Comparison of ENCODE assay signal across 13 cellular contexts in genomic region chr21:44739316-44739715, GRCh38. TPM values are rescaled to one million over a fixed set of nuclear protein-coding genes. Genes with fewer than 3 reads are reported as not detected.
DNase-seq lines count a peak whose midpoint lies in the region; ATAC-seq and TF ChIP-seq lines count a peak whose summit lies in the region.
"Had no signal": no experiment of that assay in that cellular context is flagged by ENCODE, and none has a peak within 500 bp of the region (broad histone marks: within the 10 kb centered on the region; RNA-seq: fewer than 3 reads in every experiment).

No MANE protein-coding gene starts in this region.

- H3K9me3 ChIP-seq in HEK293 (ENCODE audit: control insufficient read depth, insufficient read depth, low read depth, low read length) (no peaks in the 10 kb centered on the region), WERI-Rb-1 (ENCODE audit: severe bottlenecking) (peaks cover 50% of the 10 kb centered on the region)
- H3K9me3 ChIP-seq: A549 had no signal

- no peak overlapping the region for H3K4me3 Mint-ChIP-seq in activated naive CD4-positive, alpha-beta T cell treated with anti-CD3 and anti-CD28 coated beads, Interleukin-2, amount 10 ng/mL, durations not matched to agents 7 days and 5 days
- no peak overlapping the region for H3K4me3 Mint-ChIP-seq in type B pancreatic cell
- H3K4me3 Mint-ChIP-seq: CD14-positive monocyte; CD8-positive, alpha-beta memory T cell had no signal

- H3K27me3 ChIP-seq in WERI-Rb-1 (ENCODE audit: insufficient read depth, low read depth, severe bottlenecking) = no peaks in the 10 kb centered on the region

- H3K27me3 Mint-ChIP-seq in activated naive CD4-positive, alpha-beta T cell treated with anti-CD3 and anti-CD28 coated beads, Interleukin-2, amount 10 ng/mL, durations not matched to agents 7 days and 5 days = peaks cover 27% of the 10 kb centered on the region
- peaks cover 6% of the 10 kb centered on the region for H3K27me3 Mint-ChIP-seq in type B pancreatic cell

- no peaks in the 10 kb centered on the region for H3K4me1 ChIP-seq in HEK293 (ENCODE audit: control insufficient read depth, insufficient read depth, low read length)

- POLR2A ChIA-PET in HEK293 (lab: Yijun Ruan, JAX) = no interaction called here

- H3K36me3 ChIP-seq in HEK293 (ENCODE audit: control insufficient read depth in 2 of 2, insufficient read depth in 1 of 2, low read length in 2 of 2) (no peaks in the 10 kb centered on the region), WERI-Rb-1 (no peaks in the 10 kb centered on the region)

- DNase-seq in activated naive CD4-positive, alpha-beta T cell treated with anti-CD3 and anti-CD28 coated beads, Interleukin-2, amount 10 ng/mL, durations not matched to agents 7 days and 5 days = peak; percentile 11
- no peak for DNase-seq in activated naive CD4-positive, alpha-beta T cell (lab: John Stamatoyannopoulos, UW)
- DNase-seq in WERI-Rb-1 = peak; percentile 5
- peak; percentile 6 for DNase-seq in type B pancreatic cell (ENCODE audit: extremely low spot score, unreplicated experiment)
- no peak for DNase-seq in A172 (ENCODE audit: low spot score)
- DNase-seq: CD8-positive, alpha-beta memory T cell; DMS53 had no signal

- no peaks in the 10 kb centered on the region for H3K9me3 Mint-ChIP-seq in activated naive CD4-positive, alpha-beta T cell treated with anti-CD3 and anti-CD28 coated beads, Interleukin-2, amount 10 ng/mL, durations not matched to agents 7 days and 5 days
- H3K9me3 Mint-ChIP-seq in type B pancreatic cell = no peaks in the 10 kb centered on the region
- H3K9me3 Mint-ChIP-seq: CD8-positive, alpha-beta memory T cell had no signal

- CTCF ChIA-PET in activated naive CD4-positive, alpha-beta T cell treated with anti-CD3 and anti-CD28 coated beads, Interleukin-2, amount 10 ng/mL, durations not matched to agents 7 days and 5 days (lab: Charles Lee) = interaction anchor here (0.8 to 6.6 kb wide), 4 partner anchors 13 to 227 kb away, joined by 3 to 50 read pairs (median 4); no protein-coding TSS in a partner anchor
- CTCF ChIA-PET in HEK293 (lab: Yijun Ruan, JAX) = interaction anchor here (0.7 to 0.9 kb wide), 2 partner anchors 54 to 229 kb away, joined by 3 to 5 read pairs; no protein-coding TSS in a partner anchor

- no peak for TF ChIP-seq CTCF in HEK293 (tag by site-specific recombination; IDR thresholded peaks at IDR 0.05)
- TF ChIP-seq CTCF in WERI-Rb-1 (IDR thresholded peaks at IDR 0.05; ENCODE audit: low read depth, low read length) = no peak
- no peak for TF ChIP-seq CTCF in type B pancreatic cell (conservative IDR thresholded peaks at IDR 0.05)

- no peaks in the 10 kb centered on the region for H3K36me3 Mint-ChIP-seq in activated naive CD4-positive, alpha-beta T cell treated with anti-CD3 and anti-CD28 coated beads, Interleukin-2, amount 10 ng/mL, durations not matched to agents 7 days and 5 days
- no peaks in the 10 kb centered on the region for H3K36me3 Mint-ChIP-seq in type B pancreatic cell
- H3K36me3 Mint-ChIP-seq: CD14-positive monocyte; CD8-positive, alpha-beta memory T cell had no signal

- H3K4me3 ChIP-seq in HEK293 (ENCODE audit: low read depth, low read length) (no peak overlapping the region), WERI-Rb-1 (ENCODE audit: low read depth, low read length) (no peak overlapping the region)
- H3K4me3 ChIP-seq: A549 had no signal

- no peak for ATAC-seq in GM18519 (IDR thresholded peaks at IDR 0.05; ENCODE audit: low FRiP score, unreplicated experiment)
- ATAC-seq: A549 had no signal

- peaks cover 3% of the 10 kb centered on the region for H3K4me1 Mint-ChIP-seq in activated naive CD4-positive, alpha-beta T cell treated with anti-CD3 and anti-CD28 coated beads, Interleukin-2, amount 10 ng/mL, durations not matched to agents 7 days and 5 days
- peaks cover 17% of the 10 kb centered on the region for H3K4me1 Mint-ChIP-seq in type B pancreatic cell (ENCODE audit: unreplicated experiment)
- H3K4me1 Mint-ChIP-seq: CD14-positive monocyte had no signal

- H3K27ac Mint-ChIP-seq in activated naive CD4-positive, alpha-beta T cell treated with anti-CD3 and anti-CD28 coated beads, Interleukin-2, amount 10 ng/mL, durations not matched to agents 7 days and 5 days = no peak overlapping the region
- H3K27ac Mint-ChIP-seq in type B pancreatic cell = no peak overlapping the region
- H3K27ac Mint-ChIP-seq: CD14-positive monocyte had no signal

- H3K27ac ChIP-seq in HEK293 (ENCODE audit: extremely low read depth, low read depth, low read length) (no peak overlapping the region), WERI-Rb-1 (no peak overlapping the region)
- H3K27ac ChIP-seq: A549, HL-60 had no signal

TF ChIP-seq in HEK293, 187 proteins besides CTCF, POLR2A, EP300 and RAD21:
- TF ChIP-seq ZNF610 (tag by site-specific recombination; IDR thresholded peaks at IDR 0.05; ENCODE audit: borderline replicate concordance) (0 out of 2 replicates have a peak, but pooled peaks have one; percentile 26), SCRT2 (tag by site-specific recombination; IDR thresholded peaks at IDR 0.05) (no peak)

RNA-seq across cellular contexts. Expression of gene TSPEAR, which starts 27.9 kb away (rescaled TPM):
- 0.34 and 0.59 TPM in 2 replicates for total RNA-seq in type B pancreatic cell (ENCODE audit: low replicate concordance)
- 0.17 TPM in 1 of 2 replicates, not detected in the other for total RNA-seq in A172 (2014; rRNA removed; shearing (Covaris generic))
- total RNA-seq: CD8-positive, alpha-beta memory T cell had no signal

RNA-seq across cellular contexts. Expression of gene KRTAP10-12, which starts 42.3 kb away (rescaled TPM):
- total RNA-seq in type B pancreatic cell (ENCODE audit: low replicate concordance) = not detected in 2 replicates
- total RNA-seq in A172 (2014; rRNA removed; shearing (Covaris generic)) = not detected in 2 replicates
- total RNA-seq: CD8-positive, alpha-beta memory T cell; H4 had no signal

RNA-seq across cellular contexts. Expression of gene KRTAP12-1, which starts 57.4 kb away (rescaled TPM):
- total RNA-seq in type B pancreatic cell (ENCODE audit: low replicate concordance) = not detected in 2 replicates
- not detected in 2 replicates for total RNA-seq in A172 (2014; rRNA removed; shearing (Covaris generic))
- total RNA-seq: CD8-positive, alpha-beta memory T cell; H4 had no signal

Comparison
In these comparisons a context has a peak if more than half of its experiments do, and no peak if none do; other contexts are left out.
1. DNase-seq: peak in activated naive CD4-positive, alpha-beta T cell treated with anti-CD3 and anti-CD28 coated beads, Interleukin-2, amount 10 ng/mL, durations not matched to agents 7 days and 5 days (single experiment), WERI-Rb-1 (single experiment) and type B pancreatic cell (single experiment); none in activated naive CD4-positive, alpha-beta T cell (0 of 4) and A172 (single experiment).